In genomic region chr1:109381573-109381972, GRCh38 we compare ENCODE assay signal across 28 cellular contexts.
"Had no signal": no experiment of that assay in that cellular context is flagged by ENCODE, and none has a peak within 500 bp of the region (broad histone marks: within the 10 kb centered on the region; RNA-seq: fewer than 3 reads in every experiment).

No MANE protein-coding gene starts in this region.

- H3K4me3 ChIP-seq: breast epithelium, pancreas, sigmoid colon, upper lobe of left lung had no signal

- H3K4me1 Mint-ChIP-seq: naive thymus-derived CD8-positive, alpha-beta T cell had no signal

- H3K9me3 ChIP-seq: breast epithelium, pancreas, sigmoid colon, SK-N-SH, upper lobe of left lung had no signal

- ATAC-seq: activated CD8-positive, alpha-beta T cell treated with anti-CD3 and anti-CD28 coated beads for 36 hours; naive thymus-derived CD8-positive, alpha-beta T cell; pancreas had no signal

- H3K27ac ChIP-seq: breast epithelium, pancreas had no signal

- H3K36me3 Mint-ChIP-seq: naive thymus-derived CD8-positive, alpha-beta T cell had no signal

- H3K27ac Mint-ChIP-seq: activated CD4-positive, alpha-beta T cell treated with anti-CD3 and anti-CD28 coated beads, Interleukin-2, amount 10 ng/mL, durations not matched to agents 24 days and 14 days; activated CD8-positive, alpha-beta T cell treated with anti-CD3 and anti-CD28 coated beads for 36 hours; activated naive CD8-positive, alpha-beta T cell treated with anti-CD3 and anti-CD28 coated beads, Interleukin-2, amount 10 ng/mL, durations not matched to agents 7 days and 5 days; activated T-cell treated with anti-CD3 and anti-CD28 coated beads, Interleukin-2, amount 50 U/mL, for 24 hours; activated T-helper 2 cell treated with anti-CD3 and anti-CD28 coated beads, Interferon-gamma antibody, Interleukin-2, Interleukin-4, amounts not matched to agents 10 μg/mL and 5 μg/mL and 100 μg/mL, durations not matched to agents 14 hours and 24 hours and 36 hours; dendritic cell treated with granulocyte-macrophage colony-stimulating factor and Interleukin-4, amounts not matched to agents 40 ng/mL and 50 ng/mL, for 4 days; naive thymus-derived CD8-positive, alpha-beta T cell had no signal

- H3K4me2 ChIP-seq: SK-N-SH had no signal

- DNase-seq: activated CD4-positive, alpha-beta T cell treated with anti-CD3 and anti-CD28 coated beads, Interleukin-2, amount 10 ng/mL, durations not matched to agents 24 days and 14 days; activated CD4-positive, CD25-positive, alpha-beta regulatory T cell; activated CD8-positive, alpha-beta T cell treated with anti-CD3 and anti-CD28 coated beads for 36 hours; activated naive CD4-positive, alpha-beta T cell treated with Interleukin-2 at 50 U/mL for 16 hours; activated naive CD8-positive, alpha-beta T cell treated with anti-CD3 and anti-CD28 coated beads, Interleukin-2, amount 10 ng/mL, durations not matched to agents 7 days and 5 days; activated T-cell treated with anti-CD3 and anti-CD28 coated beads, Interleukin-2, amount 50 U/mL, for 24 hours; anterior cingulate cortex; cerebellar nuclear complex; effector memory CD4-positive, alpha-beta T cell; foreskin fibroblast; glutamatergic neuron; mesenchymal stem cell; naive thymus-derived CD8-positive, alpha-beta T cell; pancreas; sigmoid colon; SK-N-SH; stimulated activated CD4-positive, alpha-beta T cell treated with anti-CD3 and anti-CD28 coated beads, Interleukin-12 subunit alpha, Interleukin-12 subunit beta, amount 100 ng/mL, for 4 hours; stimulated activated CD4-positive, alpha-beta T cell treated with anti-CD3 and anti-CD28 coated beads, Interleukin-1b, Interleukin-23, amount 100 ng/mL, for 48 hours; stimulated activated CD8-positive, alpha-beta memory T cell treated with anti-CD3 and anti-CD28 coated beads, Interleukin-4, amount 100 ng/mL, for 48 hours; stimulated activated naive CD4-positive, alpha-beta T cell treated with Interleukin-2 at 50 U/mL for 16 hours; substantia nigra; T-helper 1 cell; T-helper 9 cell; upper lobe of left lung had no signal

- H3K36me3 ChIP-seq: breast epithelium, pancreas, sigmoid colon, upper lobe of left lung had no signal

- H3K27me3 Mint-ChIP-seq: activated CD8-positive, alpha-beta T cell treated with anti-CD3 and anti-CD28 coated beads for 36 hours; activated naive CD8-positive, alpha-beta T cell treated with anti-CD3 and anti-CD28 coated beads, Interleukin-2, amount 10 ng/mL, durations not matched to agents 7 days and 5 days; activated T-cell treated with anti-CD3 and anti-CD28 coated beads, Interleukin-2, amount 50 U/mL, for 24 hours; dendritic cell treated with granulocyte-macrophage colony-stimulating factor and Interleukin-4, amounts not matched to agents 40 ng/mL and 50 ng/mL, for 4 days had no signal

- H3K4me3 Mint-ChIP-seq: activated CD4-positive, alpha-beta T cell treated with anti-CD3 and anti-CD28 coated beads, Interleukin-2, amount 10 ng/mL, durations not matched to agents 24 days and 14 days; activated CD8-positive, alpha-beta T cell treated with anti-CD3 and anti-CD28 coated beads for 36 hours; activated naive CD8-positive, alpha-beta T cell treated with anti-CD3 and anti-CD28 coated beads, Interleukin-2, amount 10 ng/mL, durations not matched to agents 7 days and 5 days; activated T-cell treated with anti-CD3 and anti-CD28 coated beads, Interleukin-2, amount 50 U/mL, for 24 hours; dendritic cell treated with granulocyte-macrophage colony-stimulating factor and Interleukin-4, amounts not matched to agents 40 ng/mL and 50 ng/mL, for 4 days; naive thymus-derived CD8-positive, alpha-beta T cell had no signal

- H3K9me3 Mint-ChIP-seq: activated CD4-positive, alpha-beta T cell treated with anti-CD3 and anti-CD28 coated beads, Interleukin-2, amount 10 ng/mL, durations not matched to agents 24 days and 14 days; activated CD8-positive, alpha-beta T cell treated with anti-CD3 and anti-CD28 coated beads for 36 hours; activated naive CD8-positive, alpha-beta T cell treated with anti-CD3 and anti-CD28 coated beads, Interleukin-2, amount 10 ng/mL, durations not matched to agents 7 days and 5 days; activated T-cell treated with anti-CD3 and anti-CD28 coated beads, Interleukin-2, amount 50 U/mL, for 24 hours; activated T-helper 2 cell treated with anti-CD3 and anti-CD28 coated beads, Interferon-gamma antibody, Interleukin-2, Interleukin-4, amounts not matched to agents 10 μg/mL and 5 μg/mL and 100 μg/mL, durations not matched to agents 14 hours and 24 hours and 36 hours; dendritic cell treated with granulocyte-macrophage colony-stimulating factor and Interleukin-4, amounts not matched to agents 40 ng/mL and 50 ng/mL, for 4 days; naive thymus-derived CD8-positive, alpha-beta T cell had no signal

- FAIRE-seq: keratinocyte, pancreas had no signal

- H3K9ac ChIP-seq: SK-N-SH had no signal

- H3K27me3 ChIP-seq: breast epithelium, pancreas, sigmoid colon, upper lobe of left lung had no signal

- H3K4me1 ChIP-seq: breast epithelium had no signal
